1 cellular context compared by ENCODE assay signal in genomic region chr17:17886747-17887146, GRCh38.
TF ChIP-seq lines count a peak whose summit lies in the region.

No MANE protein-coding gene starts in this region.

TF ChIP-seq in neural cell, 6 proteins besides CTCF, POLR2A, EP300 and RAD21 (continued from another document):
- TF ChIP-seq REST (IDR thresholded peaks at IDR 0.05; ENCODE audit: borderline replicate concordance) (no peak), MXI1 (conservative IDR thresholded peaks at IDR 0.05; ENCODE audit: poor library complexity, severe bottlenecking) (no peak), TAF1 (IDR thresholded peaks at IDR 0.05; ENCODE audit: low read depth) (peak; percentile 32), SMC3 (conservative IDR thresholded peaks at IDR 0.05; ENCODE audit: poor library complexity) (no peak)
